29 cellular contexts compared by ENCODE assay signal in genomic region chr1:197954718-197955418, GRCh38. TPM values are rescaled to one million over a fixed set of nuclear protein-coding genes. Genes with fewer than 3 reads are reported as not detected.
DNase-seq lines count a peak whose midpoint lies in the region; ATAC-seq and TF ChIP-seq lines count a peak whose summit lies in the region.
"Had no signal": no experiment of that assay in that cellular context is flagged by ENCODE, and none has a peak within 500 bp of the region (broad histone marks: within the 10 kb centered on the region; RNA-seq: fewer than 3 reads in every experiment).

No MANE protein-coding gene starts in this region.

- no peak overlapping the region for H3K9ac ChIP-seq in Loucy (ENCODE audit: low read depth, low read length, poor library complexity, severe bottlenecking)
- no peak overlapping the region for H3K9ac ChIP-seq in mesenchymal stem cell (ENCODE audit: low read length)

- H2BK120ac ChIP-seq in mesenchymal stem cell (ENCODE audit: low read depth, low read length), result no peak overlapping the region

- H3K4me3 ChIP-seq in Loucy (ENCODE audit: low read length, poor library complexity, severe bottlenecking), result peak overlapping the region; percentile 1
- no peak overlapping the region for H3K4me3 ChIP-seq in mesenchymal stem cell (ENCODE audit: insufficient read depth in 1 of 2, low read depth in 1 of 2, low read length in 2 of 2)
- H3K4me3 ChIP-seq: breast epithelium, smooth muscle cell, vagina had no signal

- H3K9me3 ChIP-seq in Loucy (ENCODE audit: insufficient read depth, low read depth, low read length) (no peaks in the 10 kb centered on the region), mesenchymal stem cell (ENCODE audit: control insufficient read depth, low read length) (no peaks in the 10 kb centered on the region)
- H3K9me3 ChIP-seq: breast epithelium, vagina had no signal

- H3K79me2 ChIP-seq in Loucy (ENCODE audit: insufficient read depth, low read length), result no peaks in the 10 kb centered on the region

- H2AFZ ChIP-seq in Loucy (ENCODE audit: low read length) (peak overlapping the region; percentile 14), mesenchymal stem cell (ENCODE audit: low read depth, low read length) (no peak overlapping the region)

- H3K18ac ChIP-seq in mesenchymal stem cell (ENCODE audit: low read depth in 1 of 2, low read length in 2 of 2), result no peak overlapping the region

- H3K9me2 ChIP-seq in Loucy (replicated peaks; ENCODE audit: low read depth, low read length), result no peaks in the 10 kb centered on the region

- peak overlapping the region; percentile 73 for H3K27ac ChIP-seq in mesenchymal stem cell (ENCODE audit: low read length, poor library complexity, severe bottlenecking)
- H3K27ac ChIP-seq: vagina had no signal

- H3K4me2 ChIP-seq in Loucy (ENCODE audit: low read depth, low read length, poor library complexity, severe bottlenecking) (peak overlapping the region; percentile 12), mesenchymal stem cell (ENCODE audit: low read length, poor library complexity, severe bottlenecking) (no peak overlapping the region)
- H3K4me2 ChIP-seq: smooth muscle cell had no signal

- H3K23ac ChIP-seq in mesenchymal stem cell (ENCODE audit: low read length in 2 of 2), result no peak overlapping the region

- H3K27me3 ChIP-seq in Loucy (ENCODE audit: insufficient read depth, low read length, poor library complexity, severe bottlenecking) (no peaks in the 10 kb centered on the region), mesenchymal stem cell (ENCODE audit: control insufficient read depth in 1 of 2, insufficient read depth in 1 of 2, low read length in 2 of 2) (no peaks in the 10 kb centered on the region)
- H3K27me3 ChIP-seq: breast epithelium, vagina had no signal

- no peak overlapping the region for H4K91ac ChIP-seq in mesenchymal stem cell (ENCODE audit: low read length)

- H3K4ac ChIP-seq in mesenchymal stem cell (ENCODE audit: low read depth in 1 of 2, low read length in 2 of 2), result no peak overlapping the region

- H3K36me3 ChIP-seq in Loucy (ENCODE audit: insufficient read depth, low read length) (no peaks in the 10 kb centered on the region), mesenchymal stem cell (ENCODE audit: control insufficient read depth in 1 of 2, insufficient read depth in 2 of 2, low read depth in 1 of 2, low read length in 2 of 2) (no peaks in the 10 kb centered on the region)
- H3K36me3 ChIP-seq: breast epithelium, vagina had no signal

- H3F3A ChIP-seq in Loucy (ENCODE audit: low read depth), result no peaks in the 10 kb centered on the region

- no peak overlapping the region for H3K27ac Mint-ChIP-seq in nephron progenitor cell
- H3K27ac Mint-ChIP-seq: activated naive CD4-positive, alpha-beta T cell treated with anti-CD3 and anti-CD28 coated beads, Interleukin-2, amount 10 ng/mL, durations not matched to agents 7 days and 5 days; activated T-helper 1 cell treated with anti-CD3 and anti-CD28 coated beads, Interleukin-12 subunit alpha, Interleukin-12 subunit beta, Interleukin-2, Interleukin-4 antibody, amounts not matched to agents 30 ng/mL and 10 ng/mL and 1 ng/mL, durations not matched to agents 14 hours and 24 hours and 36 hours had no signal

- no peak overlapping the region for H3K4me3 Mint-ChIP-seq in nephron progenitor cell
- H3K4me3 Mint-ChIP-seq: activated naive CD4-positive, alpha-beta T cell treated with anti-CD3 and anti-CD28 coated beads, Interleukin-2, amount 10 ng/mL, durations not matched to agents 7 days and 5 days; activated T-helper 1 cell treated with anti-CD3 and anti-CD28 coated beads, Interleukin-12 subunit alpha, Interleukin-12 subunit beta, Interleukin-2, Interleukin-4 antibody, amounts not matched to agents 30 ng/mL and 10 ng/mL and 1 ng/mL, durations not matched to agents 14 hours and 24 hours and 36 hours had no signal

- DNase-seq in COLO668 (lab: John Stamatoyannopoulos, UW; ENCODE audit: unreplicated experiment) (peak; percentile 12), glomerular visceral epithelial cell (ENCODE audit: extremely low spot score) (peak; percentile 3), mesenchymal stem cell (no peak), nephron progenitor cell (no peak), SW 1271 (lab: John Stamatoyannopoulos, UW) (no peak)
- DNase-seq: activated CD4-positive, alpha-beta T cell treated with anti-CD3 and anti-CD28 coated beads, Interleukin-2, amount 50 U/mL, for 4 hours; activated naive CD4-positive, alpha-beta T cell treated with anti-CD3 and anti-CD28 coated beads, Interleukin-2, amount 10 ng/mL, durations not matched to agents 7 days and 5 days; amniotic stem cell; DMS79 treated with DMSO at 0.1 percent for 48 hours; effector CD4-positive, alpha-beta T cell; GF-D8; H7; KG1; mesendoderm; NCI-H1694 treated with DMSO at 0.1 percent for 48 hours; NCI-H2171; NCI-H510A treated with DMSO at 0.1 percent for 48 hours; retina; stimulated activated CD4-positive, alpha-beta T cell treated with anti-CD3 and anti-CD28 coated beads, Interleukin-1b, Interleukin-23, amount 100 ng/mL, for 48 hours; stimulated activated CD8-positive, alpha-beta memory T cell treated with anti-CD3 and anti-CD28 coated beads, Interleukin-4, amount 100 ng/mL, for 48 hours; stimulated activated naive CD8-positive, alpha-beta T cell treated with anti-CD3 and anti-CD28 coated beads, Interleukin-15, amount 100 ng/mL, for 72 hours; T-helper 1 cell had no signal

- H2AK5ac ChIP-seq in mesenchymal stem cell (ENCODE audit: low read length, severe bottlenecking), result peak overlapping the region; percentile 26

- peak overlapping the region; percentile 79 for H2BK5ac ChIP-seq in mesenchymal stem cell (ENCODE audit: low read depth, low read length, poor library complexity, severe bottlenecking)

- TF ChIP-seq CTCF in Loucy (conservative IDR thresholded peaks at IDR 0.05; ENCODE audit: low read length) (no peak), nephron progenitor cell (IDR thresholded peaks at IDR 0.05) (no peak)

- WGBS in mesenchymal stem cell, result 100% methylated on average over 2 of the region's 4 CpGs

- H3K4me1 ChIP-seq in Loucy (ENCODE audit: insufficient read depth, low read length, poor library complexity, severe bottlenecking) (peaks cover 12% of the 10 kb centered on the region), mesenchymal stem cell (ENCODE audit: control insufficient read depth, insufficient read depth, low read depth, low read length) (peaks cover 3% of the 10 kb centered on the region)
- H3K4me1 ChIP-seq: breast epithelium, vagina had no signal

- H4K8ac ChIP-seq in mesenchymal stem cell (ENCODE audit: low read length), result no peak overlapping the region

- no peak overlapping the region for H3K14ac ChIP-seq in mesenchymal stem cell (ENCODE audit: low read length in 2 of 2)

- no peak overlapping the region for H2BK15ac ChIP-seq in mesenchymal stem cell (ENCODE audit: low read depth, poor library complexity, severe bottlenecking)

- ATAC-seq in HG03460 (IDR thresholded peaks at IDR 0.05; ENCODE audit: unreplicated experiment) (no peak), HG02623 (IDR thresholded peaks at IDR 0.05; ENCODE audit: unreplicated experiment) (no peak)

- H3K79me1 ChIP-seq in mesenchymal stem cell (replicated peaks; ENCODE audit: low read length, poor library complexity, severe bottlenecking), result no peaks in the 10 kb centered on the region

- peaks cover 2% of the 10 kb centered on the region for H3K27me3 Mint-ChIP-seq in nephron progenitor cell (ENCODE audit: low read depth, poor library complexity)

- H4K20me1 ChIP-seq in Loucy (ENCODE audit: insufficient read depth, low read length, poor library complexity, severe bottlenecking), result no peaks in the 10 kb centered on the region

- H2BK12ac ChIP-seq in mesenchymal stem cell (ENCODE audit: low read length in 2 of 2), result no peak overlapping the region

- no peaks in the 10 kb centered on the region for H3K36me3 Mint-ChIP-seq in nephron progenitor cell (ENCODE audit: low read depth)
- H3K36me3 Mint-ChIP-seq: activated naive CD4-positive, alpha-beta T cell treated with anti-CD3 and anti-CD28 coated beads, Interleukin-2, amount 10 ng/mL, durations not matched to agents 7 days and 5 days had no signal

- no peaks in the 10 kb centered on the region for H3K9me3 Mint-ChIP-seq in nephron progenitor cell

- no peaks in the 10 kb centered on the region for H3K4me1 Mint-ChIP-seq in nephron progenitor cell

RNA-seq across cellular contexts. Expression of gene LHX9, which starts 37.7 kb away (rescaled TPM):
- not detected for polyA plus RNA-seq in mesenchymal stem cell (2013, experiment 1 of 2)
- polyA plus RNA-seq in mesenchymal stem cell (2013, experiment 2 of 2), result not detected
- polyA plus RNA-seq: smooth muscle cell had no signal

RNA-seq across cellular contexts. Expression of gene C1orf53, which starts 52.4 kb away (rescaled TPM):
- 3.6 TPM for polyA plus RNA-seq in mesenchymal stem cell (2013, experiment 1 of 2)
- polyA plus RNA-seq in mesenchymal stem cell (2013, experiment 2 of 2), result 5.3 TPM

Comparison
In these comparisons a context has a peak if more than half of its experiments do, and no peak if none do; other contexts are left out.
1. DNase-seq: peak in COLO668 (single experiment) and glomerular visceral epithelial cell (single experiment); none in mesenchymal stem cell (single experiment), nephron progenitor cell (single experiment) and SW 1271 (0 of 2).